In genomic region chr19:39304701-39305571, GRCh38 we compare ENCODE assay signal across 2 cellular contexts.
TF ChIP-seq lines count a peak whose summit lies in the region.

No MANE protein-coding gene starts in this region.

TF ChIP-seq in H1, 55 proteins besides CTCF, POLR2A, EP300 and RAD21:
- TF ChIP-seq RFX5 (IDR thresholded peaks at IDR 0.05; ENCODE audit: borderline replicate concordance, low read depth, low read length) (no peak), KDM1A (IDR thresholded peaks at IDR 0.05; ENCODE audit: borderline replicate concordance, low read length) (peak; percentile 72; the same call in 1 of the 2 replicates)

TF ChIP-seq in GM12891, 5 proteins besides CTCF, POLR2A, EP300 and RAD21:
- TF ChIP-seq TAF1 (IDR thresholded peaks at IDR 0.05; ENCODE audit: low read depth, low read length) (no peak), POLR2AphosphoS5 (IDR thresholded peaks at IDR 0.05; ENCODE audit: low read depth, low read length) (no peak), PAX5 (IDR thresholded peaks at IDR 0.05; ENCODE audit: insufficient read depth, low read length, severe bottlenecking) (no peak), POU2F2 (IDR thresholded peaks at IDR 0.05; ENCODE audit: low read depth, low read length) (no peak), SPI1 (IDR thresholded peaks at IDR 0.05; ENCODE audit: low read depth, low read length) (no peak)
